8 cellular contexts compared by ENCODE assay signal in genomic region chr9:127917603-127918002, GRCh38. TPM values are rescaled to one million over a fixed set of nuclear protein-coding genes. Genes with fewer than 3 reads are reported as not detected.
DNase-seq lines count a peak whose midpoint lies in the region; ATAC-seq, FAIRE-seq and TF ChIP-seq lines count a peak whose summit lies in the region.

No MANE protein-coding gene starts in this region.

- no peak overlapping the region for H3K4me3 Mint-ChIP-seq in GM23338

- TF ChIP-seq POLR2A in uterus (IDR thresholded peaks at IDR 0.05), result no peak

- peaks cover 19% of the 10 kb centered on the region for H3K4me1 Mint-ChIP-seq in GM23338

- no peak overlapping the region; the same call in 1 of the 2 replicates for H3K4me2 ChIP-seq in GM23338

- H3K27me3 Mint-ChIP-seq in GM23338 (ENCODE audit: insufficient read depth, low read depth, poor library complexity), result peaks cover 18% of the 10 kb centered on the region

- H3K27ac ChIP-seq in left ventricle myocardium inferior (replicated peaks) (peak overlapping the region; percentile 82), iPS-18a (ENCODE audit: low read length) (no peak overlapping the region), uterus (peak overlapping the region; percentile 70 to 78), GM23338 (ENCODE audit: low read depth) (no peak overlapping the region)

- no peaks in the 10 kb centered on the region for H3K9me2 ChIP-seq in GM23338 (ENCODE audit: insufficient read depth)

- H3K79me2 ChIP-seq in GM23338 (replicated peaks; ENCODE audit: insufficient read depth), result no peaks in the 10 kb centered on the region

- no peak overlapping the region for H3K27ac Mint-ChIP-seq in GM23338

- no peaks in the 10 kb centered on the region for H3K9me3 Mint-ChIP-seq in GM23338

- peaks cover 13% of the 10 kb centered on the region for H4K20me1 ChIP-seq in GM23338 (replicated peaks; ENCODE audit: insufficient read depth)

- no peaks in the 10 kb centered on the region for H3K9me3 ChIP-seq in left ventricle myocardium inferior (replicated peaks)
- no peaks in the 10 kb centered on the region for H3K9me3 ChIP-seq in iPS-18a (ENCODE audit: control insufficient read depth, low read depth, low read length)
- H3K9me3 ChIP-seq in uterus, result no peaks in the 10 kb centered on the region

- TF ChIP-seq CTCF in left ventricle myocardium inferior (IDR thresholded peaks at IDR 0.05; ENCODE audit: borderline replicate concordance) (no peak), uterus (IDR thresholded peaks at IDR 0.05) (no peak), GM23338 (conservative IDR thresholded peaks at IDR 0.05; ENCODE audit: low read depth in 2 of 2) (no peak)

- intact Hi-C loops in left ventricle myocardium inferior (cut with micrococcal nuclease) (no loop called here), cardiac septum (cut with DNase I) (loop anchor here (2.0 to 5.0 kb wide), 6 partner anchors 19 to 307 kb away; partner anchors contain the start of genes AK1, CDK9, FPGS and ST6GALNAC6), uterus (cut with DNase I; ENCODE audit: low total_unique reads) (no loop called here)

- no peak for DNase-seq in left ventricle myocardium inferior
- no peak for DNase-seq in cardiac septum (ENCODE audit: low spot score)
- DNase-seq in RPMI8226, result peak; percentile 80
- DNase-seq in uterus, result no peak
- DNase-seq in RCC 7860 (ENCODE audit: low spot score), result no peak
- DNase-seq in GM23338 (ENCODE audit: low spot score), result no peak
- no peak for DNase-seq in HK-2 (ENCODE audit: unreplicated experiment)

- H3K4me3 ChIP-seq in left ventricle myocardium inferior (peak overlapping the region; percentile 84), iPS-18a (ENCODE audit: low read length) (peak overlapping the region; percentile 6), uterus (no peak overlapping the region), GM23338 (no peak overlapping the region)

- H3K4me1 ChIP-seq in left ventricle myocardium inferior, result peaks cover 63% of the 10 kb centered on the region
- peaks cover 4% of the 10 kb centered on the region for H3K4me1 ChIP-seq in iPS-18a (ENCODE audit: control insufficient read depth, low read depth, low read length)
- peaks cover 4 to 5% of the 10 kb centered on the region in 2 donors for H3K4me1 ChIP-seq in uterus
- peaks cover 8% of the 10 kb centered on the region; the same call in 1 of the 2 replicates for H3K4me1 ChIP-seq in GM23338 (ENCODE audit: insufficient read depth)

- no peak for FAIRE-seq in RCC 7860 (lab: Jason Lieb, UNC)

- 0 out of 3 replicates have a peak, but pooled peaks cover 5% of the 10 kb centered on the region for H3K36me3 Mint-ChIP-seq in GM23338 (ENCODE audit: low read depth)

- peaks cover 15% of the 10 kb centered on the region; the same call in 1 of the 2 replicates for H3F3A ChIP-seq in GM23338 (replicated peaks; ENCODE audit: low read depth)

- no peak overlapping the region for H3K9ac ChIP-seq in iPS-18a (ENCODE audit: low read length)

- no peak for ATAC-seq in GM23338

- peaks cover 12% of the 10 kb centered on the region for H3K36me3 ChIP-seq in left ventricle myocardium inferior
- no peaks in the 10 kb centered on the region for H3K36me3 ChIP-seq in iPS-18a (ENCODE audit: control insufficient read depth, low read depth, low read length)
- no peaks in the 10 kb centered on the region for H3K36me3 ChIP-seq in uterus
- H3K36me3 ChIP-seq in GM23338 (ENCODE audit: insufficient read depth), result no peaks in the 10 kb centered on the region

- H3K27me3 ChIP-seq in left ventricle myocardium inferior (ENCODE audit: low read depth), result peaks cover 9% of the 10 kb centered on the region
- peaks cover 10% of the 10 kb centered on the region for H3K27me3 ChIP-seq in iPS-18a (ENCODE audit: control insufficient read depth, insufficient read depth, low read length)
- H3K27me3 ChIP-seq in uterus, result no peaks in the 10 kb centered on the region
- 0 out of 2 replicates have a peak, but pooled peaks cover 7% of the 10 kb centered on the region for H3K27me3 ChIP-seq in GM23338 (ENCODE audit: insufficient read depth)

- no peak overlapping the region for H2AFZ ChIP-seq in GM23338

TF ChIP-seq in GM23338, 12 proteins besides CTCF, POLR2A, EP300 and RAD21 (continues in another document):
- TF ChIP-seq, protein P1, sequence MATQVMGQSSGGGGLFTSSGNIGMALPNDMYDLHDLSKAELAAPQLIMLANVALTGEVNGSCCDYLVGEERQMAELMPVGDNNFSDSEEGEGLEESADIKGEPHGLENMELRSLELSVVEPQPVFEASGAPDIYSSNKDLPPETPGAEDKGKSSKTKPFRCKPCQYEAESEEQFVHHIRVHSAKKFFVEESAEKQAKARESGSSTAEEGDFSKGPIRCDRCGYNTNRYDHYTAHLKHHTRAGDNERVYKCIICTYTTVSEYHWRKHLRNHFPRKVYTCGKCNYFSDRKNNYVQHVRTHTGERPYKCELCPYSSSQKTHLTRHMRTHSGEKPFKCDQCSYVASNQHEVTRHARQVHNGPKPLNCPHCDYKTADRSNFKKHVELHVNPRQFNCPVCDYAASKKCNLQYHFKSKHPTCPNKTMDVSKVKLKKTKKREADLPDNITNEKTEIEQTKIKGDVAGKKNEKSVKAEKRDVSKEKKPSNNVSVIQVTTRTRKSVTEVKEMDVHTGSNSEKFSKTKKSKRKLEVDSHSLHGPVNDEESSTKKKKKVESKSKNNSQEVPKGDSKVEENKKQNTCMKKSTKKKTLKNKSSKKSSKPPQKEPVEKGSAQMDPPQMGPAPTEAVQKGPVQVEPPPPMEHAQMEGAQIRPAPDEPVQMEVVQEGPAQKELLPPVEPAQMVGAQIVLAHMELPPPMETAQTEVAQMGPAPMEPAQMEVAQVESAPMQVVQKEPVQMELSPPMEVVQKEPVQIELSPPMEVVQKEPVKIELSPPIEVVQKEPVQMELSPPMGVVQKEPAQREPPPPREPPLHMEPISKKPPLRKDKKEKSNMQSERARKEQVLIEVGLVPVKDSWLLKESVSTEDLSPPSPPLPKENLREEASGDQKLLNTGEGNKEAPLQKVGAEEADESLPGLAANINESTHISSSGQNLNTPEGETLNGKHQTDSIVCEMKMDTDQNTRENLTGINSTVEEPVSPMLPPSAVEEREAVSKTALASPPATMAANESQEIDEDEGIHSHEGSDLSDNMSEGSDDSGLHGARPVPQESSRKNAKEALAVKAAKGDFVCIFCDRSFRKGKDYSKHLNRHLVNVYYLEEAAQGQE (IDR thresholded peaks at IDR 0.05; ENCODE audit: unreplicated experiment), result no peak
- TF ChIP-seq EZH2phosphoT487 (IDR thresholded peaks at IDR 0.05; ENCODE audit: unreplicated experiment) (no peak), POLR2AphosphoS5 (IDR thresholded peaks at IDR 0.05; ENCODE audit: low read depth) (no peak), ZNF114 (CRISPR knock-in tag; IDR thresholded peaks at IDR 0.05) (no peak), STAT1 (IDR thresholded peaks at IDR 0.05; ENCODE audit: unreplicated experiment) (no peak), JUNB (IDR thresholded peaks at IDR 0.05; ENCODE audit: unreplicated experiment) (no peak), NANOG (IDR thresholded peaks at IDR 0.05; ENCODE audit: borderline replicate concordance) (no peak), CREB1 (CRISPR knock-in tag; IDR thresholded peaks at IDR 0.05; ENCODE audit: low read depth) (no peak), EZH2 (IDR thresholded peaks at IDR 0.05; ENCODE audit: low read depth, unreplicated experiment) (no peak), ZNF331 (CRISPR knock-in tag; IDR thresholded peaks at IDR 0.05; ENCODE audit: low read depth) (no peak)
- TF ChIP-seq, protein P2, sequence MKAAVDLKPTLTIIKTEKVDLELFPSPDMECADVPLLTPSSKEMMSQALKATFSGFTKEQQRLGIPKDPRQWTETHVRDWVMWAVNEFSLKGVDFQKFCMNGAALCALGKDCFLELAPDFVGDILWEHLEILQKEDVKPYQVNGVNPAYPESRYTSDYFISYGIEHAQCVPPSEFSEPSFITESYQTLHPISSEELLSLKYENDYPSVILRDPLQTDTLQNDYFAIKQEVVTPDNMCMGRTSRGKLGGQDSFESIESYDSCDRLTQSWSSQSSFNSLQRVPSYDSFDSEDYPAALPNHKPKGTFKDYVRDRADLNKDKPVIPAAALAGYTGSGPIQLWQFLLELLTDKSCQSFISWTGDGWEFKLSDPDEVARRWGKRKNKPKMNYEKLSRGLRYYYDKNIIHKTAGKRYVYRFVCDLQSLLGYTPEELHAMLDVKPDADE (IDR thresholded peaks at IDR 0.05), result no peak

RNA-seq across cellular contexts. Expression of gene ST6GALNAC4, which starts 0.8 kb away (rescaled TPM):
- total RNA-seq in left ventricle myocardium inferior, result 31.3 TPM
- 48.1 TPM for total RNA-seq in cardiac septum
- 10 to 100 TPM in 3 of 4 donors, under 1 TPM in 1; 0.59 to 41.7 (median 20.7) TPM for total RNA-seq in uterus
- 35.3 and 39.1 TPM in 2 replicates for total RNA-seq in GM23338 (2014; rRNA removed; shearing (Covaris generic))
- polyA plus RNA-seq in GM23338 (2016; fragmentation: Nextera tagmentation; extraction: Ambion mirVana), result 7.9 and 8.1 TPM in 2 replicates

RNA-seq across cellular contexts. Expression of gene PIP5KL1, which starts 13.0 kb away (rescaled TPM):
- total RNA-seq in left ventricle myocardium inferior, result 0.85 TPM
- 0.57 TPM for total RNA-seq in cardiac septum
- 10 to 100 TPM in 1 of 4 donors, 1 to 10 TPM in 2, not detected in 1; 2.9 to 11.3 (median 3.2) TPM for total RNA-seq in uterus
- 7.5 and 13.4 TPM in 2 replicates for total RNA-seq in GM23338 (2014; rRNA removed; shearing (Covaris generic))
- polyA plus RNA-seq in GM23338 (2016; fragmentation: Nextera tagmentation; extraction: Ambion mirVana), result 19.5 and 25.1 TPM in 2 replicates

RNA-seq across cellular contexts. Expression of gene ST6GALNAC6, which starts 18.2 kb away (rescaled TPM):
- total RNA-seq in left ventricle myocardium inferior (48.4 TPM), cardiac septum (49.4 TPM), uterus (100 to 1,000 TPM in 3 of 4 donors, 10 to 100 TPM in 1; 37.7 to 133 (median 111) TPM)
- 39.2 and 46.3 TPM in 2 replicates for total RNA-seq in GM23338 (2014; rRNA removed; shearing (Covaris generic))
- polyA plus RNA-seq in GM23338 (2016; fragmentation: Nextera tagmentation; extraction: Ambion mirVana), result 20.7 and 21.5 TPM in 2 replicates

RNA-seq across cellular contexts. Expression of gene DPM2, which starts 20.1 kb away (rescaled TPM):
- total RNA-seq in left ventricle myocardium inferior, result 14.0 TPM
- total RNA-seq in cardiac septum, result 14.9 TPM
- 10 to 100 TPM in 3 of 4 donors, 1 to 10 TPM in 1; 6.7 to 33.1 (median 15.9) TPM for total RNA-seq in uterus
- 29.0 and 36.6 TPM in 2 replicates for total RNA-seq in GM23338 (2014; rRNA removed; shearing (Covaris generic))
- polyA plus RNA-seq in GM23338 (2016; fragmentation: Nextera tagmentation; extraction: Ambion mirVana), result 92.2 and 92.4 TPM in 2 replicates

RNA-seq across cellular contexts. Expression of gene AK1, which starts 40.1 kb away (rescaled TPM):
- total RNA-seq in left ventricle myocardium inferior (844 TPM), cardiac septum (484 TPM), uterus (10 to 100 TPM in 2 of 4 donors, 1 to 10 TPM in 2; 6.1 to 54.3 (median 15.7) TPM)
- 6.7 and 16.2 TPM in 2 replicates for total RNA-seq in GM23338 (2014; rRNA removed; shearing (Covaris generic))
- polyA plus RNA-seq in GM23338 (2016; fragmentation: Nextera tagmentation; extraction: Ambion mirVana), result 35.5 and 36.3 TPM in 2 replicates

Comparison
In these comparisons a context has a peak if more than half of its experiments do, and no peak if none do; other contexts are left out.
1. H3K27ac ChIP-seq: peak in left ventricle myocardium inferior (single experiment) and uterus (2 of 2); none in iPS-18a (single experiment) and GM23338 (single experiment).
2. H3K4me3 ChIP-seq: peak in left ventricle myocardium inferior (single experiment) and iPS-18a (single experiment); none in uterus (0 of 2) and GM23338 (single experiment).